ENCODE assay signal across 23 cellular contexts in genomic region chr13:110293037-110293436, GRCh38. TPM values are rescaled to one million over a fixed set of nuclear protein-coding genes. Genes with fewer than 3 reads are reported as not detected.
DNase-seq lines count a peak whose midpoint lies in the region; ATAC-seq and TF ChIP-seq lines count a peak whose summit lies in the region.
"Had no signal": no experiment of that assay in that cellular context is flagged by ENCODE, and none has a peak within 500 bp of the region (broad histone marks: within the 10 kb centered on the region; RNA-seq: fewer than 3 reads in every experiment).

No MANE protein-coding gene starts in this region.

- H3K4me1 ChIP-seq in gastroesophageal sphincter: peaks cover 16 to 96% (median 21%) of the 10 kb centered on the region in 3 donors
- H3K4me1 ChIP-seq in muscle layer of colon (ENCODE audit: insufficient read depth, low read length): peaks cover 60% of the 10 kb centered on the region
- peaks cover 58% of the 10 kb centered on the region for H3K4me1 ChIP-seq in stomach smooth muscle (ENCODE audit: control insufficient read depth, insufficient read depth, low read length)
- H3K4me1 ChIP-seq: SJCRH30 had no signal

- no peaks in the 10 kb centered on the region for H3K27me3 ChIP-seq in gastroesophageal sphincter
- no peaks in the 10 kb centered on the region for H3K27me3 ChIP-seq in muscle layer of colon (ENCODE audit: control insufficient read depth in 1 of 2, insufficient read depth in 2 of 2, low read length in 2 of 2)
- H3K27me3 ChIP-seq in stomach smooth muscle (ENCODE audit: control insufficient read depth in 1 of 2, insufficient read depth in 2 of 2, low read length in 2 of 2): no peaks in the 10 kb centered on the region
- H3K27me3 ChIP-seq: SJCRH30 had no signal

- intact Hi-C loops in Right ventricle myocardium superior (cut with DNase I): no loop called here
- intact Hi-C loops in Right ventricle myocardium inferior (cut with DNase I): no loop called here

- H3K36me3 ChIP-seq in gastroesophageal sphincter: peaks cover 0 to 15% of the 10 kb centered on the region in 2 donors
- no peaks in the 10 kb centered on the region for H3K36me3 ChIP-seq in muscle layer of colon (ENCODE audit: insufficient read depth, low read length)
- peaks cover 2 to 5% of the 10 kb centered on the region in 2 donors for H3K36me3 ChIP-seq in stomach smooth muscle (ENCODE audit: control insufficient read depth in 2 of 2, insufficient read depth in 2 of 2, low read length in 2 of 2)

- ATAC-seq in Right ventricle myocardium superior (ENCODE audit: poor library complexity) (peak; percentile 30), Right ventricle myocardium inferior (no peak), gastroesophageal sphincter (no peak), HG03354 (IDR thresholded peaks at IDR 0.05; ENCODE audit: poor library complexity, severe bottlenecking, unreplicated experiment) (no peak)
- ATAC-seq: CD8-positive, alpha-beta T cell had no signal

- H3K4me3 ChIP-seq in gastroesophageal sphincter: no peak overlapping the region
- no peak overlapping the region for H3K4me3 ChIP-seq in muscle layer of colon (ENCODE audit: low read depth in 1 of 2, low read length in 2 of 2)
- H3K4me3 ChIP-seq in stomach smooth muscle (ENCODE audit: low read length in 2 of 2): no peak overlapping the region
- H3K4me3 ChIP-seq: SJCRH30 had no signal

- no peak for TF ChIP-seq POLR2A in gastroesophageal sphincter (IDR thresholded peaks at IDR 0.05)

- DNase-seq in Right ventricle myocardium superior: no peak
- no peak for DNase-seq in Right ventricle myocardium inferior (ENCODE audit: missing footprints)
- no peak for DNase-seq in stimulated activated naive CD4-positive, alpha-beta T cell treated with Interleukin-2 at 50 U/mL for 16 hours (lab: John Stamatoyannopoulos, UW)
- DNase-seq in activated CD4-positive, alpha-beta T cell treated with anti-CD3 and anti-CD28 coated beads, Interleukin-2, amount 50 U/mL, for 4 hours: no peak
- DNase-seq: CD8-positive, alpha-beta T cell; DMS 273 treated with DMSO at 0.1 percent for 48 hours; DND-41; NCI-H1092; NCI-H1417 treated with DMSO at 0.1 percent for 48 hours; NCI-H1694 treated with DMSO at 0.1 percent for 48 hours; NCI-H2081; NCI-H226; NCI-H510A; NCI-H69; OCI-M1; SJCRH30 had no signal

- no peak for TF ChIP-seq EP300 in gastroesophageal sphincter (IDR thresholded peaks at IDR 0.05)

- WGBS in gastroesophageal sphincter (ENCODE audit: low coverage in 1 of 2), 2 donors: 20 to 91% methylated on average over 1 to 6 of the region's 7 CpGs

- H3K9me3 ChIP-seq in gastroesophageal sphincter: no peaks in the 10 kb centered on the region
- no peaks in the 10 kb centered on the region for H3K9me3 ChIP-seq in muscle layer of colon (ENCODE audit: low read length)
- no peaks in the 10 kb centered on the region for H3K9me3 ChIP-seq in stomach smooth muscle (ENCODE audit: control insufficient read depth in 2 of 2, low read length in 2 of 2)

- TF ChIP-seq CTCF in gastroesophageal sphincter (IDR thresholded peaks at IDR 0.05): no peak

- no peak overlapping the region for H3K9ac ChIP-seq in muscle layer of colon (ENCODE audit: low read length)
- no peak overlapping the region for H3K9ac ChIP-seq in stomach smooth muscle (ENCODE audit: low read length in 2 of 2)

- H3K27ac ChIP-seq in gastroesophageal sphincter (peak overlapping the region in 3 of 4 donors; percentile 5 to 99 (median 82)), muscle layer of colon (ENCODE audit: low read depth, low read length) (peak overlapping the region; percentile 32), stomach smooth muscle (ENCODE audit: low read length) (peak overlapping the region; percentile 89)
- H3K27ac ChIP-seq: 22Rv1, C4-2B, SJCRH30 had no signal

RNA-seq across cellular contexts. Expression of gene COL4A1, which starts 13.9 kb away (rescaled TPM):
- total RNA-seq in Right ventricle myocardium superior: 107 TPM
- 128 TPM for total RNA-seq in Right ventricle myocardium inferior
- total RNA-seq in gastroesophageal sphincter: 100 to 1,000 TPM; 278 to 618 (median 440) TPM
- total RNA-seq: B cell; CD8-positive, alpha-beta T cell had no signal

RNA-seq across cellular contexts. Expression of gene COL4A2, which starts 14.0 kb away (rescaled TPM):
- total RNA-seq in Right ventricle myocardium superior (91.2 TPM), Right ventricle myocardium inferior (126 TPM), gastroesophageal sphincter (100 to 1,000 TPM; 478 to 945 (median 543) TPM)
- total RNA-seq: CD8-positive, alpha-beta T cell had no signal

Comparison
In these comparisons a context has a peak if more than half of its experiments do, and no peak if none do; other contexts are left out.
1. H3K27ac ChIP-seq: peak in every context shown above with its lines; median percentile 89 in stomach smooth muscle; 82 in gastroesophageal sphincter; 32 in muscle layer of colon.